ENCODE assay signal across 1 cellular context in genomic region chr18:32018331-32019250, GRCh38.
TF ChIP-seq lines count a peak whose summit lies in the region.

Gene RNF125, plus strand, starts transcription at chr18:32018825. Its CDS starts 39 bp downstream, at chr18:32018864.

TF ChIP-seq in IMR-90, 13 proteins besides CTCF, POLR2A, EP300 and RAD21:
- TF ChIP-seq CHD1 (IDR thresholded peaks at IDR 0.05; ENCODE audit: low read depth, low read length): no peak
- no peak for TF ChIP-seq BHLHE40 (IDR thresholded peaks at IDR 0.05; ENCODE audit: low read depth, low read length)
- TF ChIP-seq SMC3 (IDR thresholded peaks at IDR 0.05; ENCODE audit: low read depth, low read length): no peak
- no peak for TF ChIP-seq USF2 (IDR thresholded peaks at IDR 0.05; ENCODE audit: low read depth, low read length)
- no peak for TF ChIP-seq RCOR1 (IDR thresholded peaks at IDR 0.05; ENCODE audit: insufficient replicate concordance, low read length)
- TF ChIP-seq MAZ (IDR thresholded peaks at IDR 0.05; ENCODE audit: borderline replicate concordance, low read depth, low read length): no peak
- TF ChIP-seq MXI1 (IDR thresholded peaks at IDR 0.05; ENCODE audit: borderline replicate concordance, low read depth, low read length): no peak
- TF ChIP-seq NFE2L2 (IDR thresholded peaks at IDR 0.05; ENCODE audit: low read depth, low read length): no peak
- no peak for TF ChIP-seq MAFK (IDR thresholded peaks at IDR 0.05; ENCODE audit: low read depth, low read length)
- TF ChIP-seq, protein P1, sequence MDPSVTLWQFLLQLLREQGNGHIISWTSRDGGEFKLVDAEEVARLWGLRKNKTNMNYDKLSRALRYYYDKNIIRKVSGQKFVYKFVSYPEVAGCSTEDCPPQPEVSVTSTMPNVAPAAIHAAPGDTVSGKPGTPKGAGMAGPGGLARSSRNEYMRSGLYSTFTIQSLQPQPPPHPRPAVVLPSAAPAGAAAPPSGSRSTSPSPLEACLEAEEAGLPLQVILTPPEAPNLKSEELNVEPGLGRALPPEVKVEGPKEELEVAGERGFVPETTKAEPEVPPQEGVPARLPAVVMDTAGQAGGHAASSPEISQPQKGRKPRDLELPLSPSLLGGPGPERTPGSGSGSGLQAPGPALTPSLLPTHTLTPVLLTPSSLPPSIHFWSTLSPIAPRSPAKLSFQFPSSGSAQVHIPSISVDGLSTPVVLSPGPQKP (IDR thresholded peaks at IDR 0.05; ENCODE audit: borderline replicate concordance, low read depth, low read length): no peak
- TF ChIP-seq FOS (IDR thresholded peaks at IDR 0.05; ENCODE audit: low read depth, low read length): no peak
- TF ChIP-seq RFX5 (IDR thresholded peaks at IDR 0.05; ENCODE audit: low read depth, low read length): no peak
- TF ChIP-seq CEBPB (IDR thresholded peaks at IDR 0.05; ENCODE audit: low read depth, low read length): no peak
